ENCODE assay signal across 10 cellular contexts in genomic region chr1:143735764-143736461, GRCh38.
DNase-seq lines count a peak whose midpoint lies in the region; ATAC-seq and TF ChIP-seq lines count a peak whose summit lies in the region.
"Had no signal": no experiment of that assay in that cellular context is flagged by ENCODE, and none has a peak within 500 bp of the region (broad histone marks: within the 10 kb centered on the region; RNA-seq: fewer than 3 reads in every experiment).

No MANE protein-coding gene starts in this region.

- H3K36me3 ChIP-seq in mesendoderm (ENCODE audit: control insufficient read depth, insufficient read depth, low read length) (no peaks in the 10 kb centered on the region), Peyer's patch (no peaks in the 10 kb centered on the region)
- H3K36me3 ChIP-seq: left ventricle myocardium inferior had no signal

- H3K4me3 ChIP-seq in mesendoderm (ENCODE audit: low read length) (peak overlapping the region; percentile 36), Peyer's patch (peak overlapping the region in 1 of 4 donors; percentile 35)
- H3K4me3 ChIP-seq: left ventricle myocardium inferior had no signal

- no peaks in the 10 kb centered on the region for H3K9me3 ChIP-seq in Peyer's patch
- H3K9me3 ChIP-seq: left ventricle myocardium inferior had no signal

- peak overlapping the region; percentile 35 to 71 for H3K4me3 Mint-ChIP-seq in CD14-positive monocyte

- no peak for ATAC-seq in HG02938 (IDR thresholded peaks at IDR 0.05; ENCODE audit: unreplicated experiment)
- ATAC-seq: T-helper 17 cell had no signal

- peaks cover 0 to 6% of the 10 kb centered on the region in 2 donors for H3K36me3 Mint-ChIP-seq in CD14-positive monocyte

- no peaks in the 10 kb centered on the region for H3K79me1 ChIP-seq in mesendoderm (ENCODE audit: low read length)

- no peak overlapping the region for H3K27ac Mint-ChIP-seq in CD14-positive monocyte
- H3K27ac Mint-ChIP-seq: T-helper 17 cell had no signal

- no peak overlapping the region for H3K23ac ChIP-seq in mesendoderm (ENCODE audit: low read length)

- TF ChIP-seq CTCF in CD14-positive monocyte (IDR thresholded peaks at IDR 0.05) (no peak), Peyer's patch (IDR thresholded peaks at IDR 0.05) (no peak)

- H3K18ac ChIP-seq in mesendoderm (ENCODE audit: low read length): no peak overlapping the region

- H3K4me1 ChIP-seq in mesendoderm (ENCODE audit: control insufficient read depth, low read depth, low read length): no peaks in the 10 kb centered on the region
- no peaks in the 10 kb centered on the region for H3K4me1 ChIP-seq in Peyer's patch
- H3K4me1 ChIP-seq: left ventricle myocardium inferior had no signal

- H3K27me3 ChIP-seq in mesendoderm (ENCODE audit: insufficient read depth, low read length, poor library complexity) (no peaks in the 10 kb centered on the region), Peyer's patch (no peaks in the 10 kb centered on the region)

- no peak overlapping the region for H4K5ac ChIP-seq in mesendoderm (ENCODE audit: low read length)

- peaks cover 1 to 29% (median 6%) of the 10 kb centered on the region in 7 donors for H3K9me3 Mint-ChIP-seq in CD14-positive monocyte

- peak overlapping the region; percentile 65 for H4K8ac ChIP-seq in mesendoderm (ENCODE audit: low read depth, low read length)

- H3K56ac ChIP-seq in mesendoderm (ENCODE audit: low read length): peak overlapping the region; percentile 76

- H3K27me3 Mint-ChIP-seq in CD14-positive monocyte (ENCODE audit: low read depth in 3 of 3): peaks cover 49 to 69% (median 55%) of the 10 kb centered on the region in 3 donors

- TF ChIP-seq POLR2A in Peyer's patch (IDR thresholded peaks at IDR 0.05): no peak

- WGBS in mesendoderm (ENCODE audit: extremely low coverage, insufficient coverage, low lambda C conversion rate): no CpG with 5 or more reads among the region's 36 CpGs

- H3K9ac ChIP-seq in mesendoderm (ENCODE audit: low read length): peak overlapping the region; percentile 51

- no peak overlapping the region for H2BK120ac ChIP-seq in mesendoderm (ENCODE audit: low read depth, low read length)

- no peak for TF ChIP-seq RAD21 in Ishikawa (IDR thresholded peaks at IDR 0.05; ENCODE audit: low read depth)

- DNase-seq in CD14-positive monocyte (ENCODE audit: low spot score) (no peak), cerebellum (ENCODE audit: low spot score) (peak; percentile 39), mesendoderm (peak; percentile 79), Peyer's patch (no peak), KBM-7 (no peak), AG20443 (ENCODE audit: low spot score) (no peak)
- DNase-seq: left ventricle myocardium inferior, T-helper 17 cell had no signal

- H2AK5ac ChIP-seq in mesendoderm (ENCODE audit: low read length): no peak overlapping the region

- H3K27ac ChIP-seq in mesendoderm (ENCODE audit: low read depth, low read length) (no peak overlapping the region), Peyer's patch (no peak overlapping the region)
- H3K27ac ChIP-seq: left ventricle myocardium inferior had no signal

- H2BK5ac ChIP-seq in mesendoderm (ENCODE audit: low read length): no peak overlapping the region

- no peak overlapping the region for H3K4me2 ChIP-seq in mesendoderm (ENCODE audit: low read length)

- intact Hi-C loops in CD14-positive monocyte (cut with micrococcal nuclease): no loop called here

- no peak for TF ChIP-seq EP300 in Ishikawa (IDR thresholded peaks at IDR 0.05; ENCODE audit: borderline replicate concordance)

- H2BK15ac ChIP-seq in mesendoderm (replicated peaks; ENCODE audit: low read depth): no peak overlapping the region

- peaks cover 6% of the 10 kb centered on the region for H3K4me1 Mint-ChIP-seq in CD14-positive monocyte

- in situ Hi-C loops in KBM-7 (cut with MboI; ENCODE audit: low pct_unique_long_range_greater_than_20kb, low sequenced_read_pairs): no loop called here

- H3K79me2 ChIP-seq in mesendoderm (ENCODE audit: control insufficient read depth, insufficient read depth, low read length): no peaks in the 10 kb centered on the region

- H3K4ac ChIP-seq in mesendoderm (ENCODE audit: low read depth, low read length): no peak overlapping the region

TF ChIP-seq in Ishikawa, 13 proteins besides CTCF, POLR2A, EP300 and RAD21:
- no peak for TF ChIP-seq REST (IDR thresholded peaks at IDR 0.05; ENCODE audit: low read depth)
- no peak for TF ChIP-seq MAX (IDR thresholded peaks at IDR 0.05)
- peak; percentile 58 for TF ChIP-seq TEAD4 (IDR thresholded peaks at IDR 0.05)
- no peak for TF ChIP-seq USF1 (IDR thresholded peaks at IDR 0.05)
- no peak for TF ChIP-seq FOXM1 (IDR thresholded peaks at IDR 0.05; ENCODE audit: borderline replicate concordance, low read depth)
- no peak for TF ChIP-seq ZBTB7A (IDR thresholded peaks at IDR 0.05; ENCODE audit: low read depth)
TF ChIP-seq in Ishikawa: peak in this region for 1.

Comparison
In these comparisons a context has a peak if more than half of its experiments do, and no peak if none do; other contexts are left out.
1. DNase-seq: peak in cerebellum (single experiment) and mesendoderm (single experiment); none in CD14-positive monocyte (single experiment), Peyer's patch (0 of 3), KBM-7 (single experiment) and AG20443 (single experiment).